Comparison of ENCODE assay signal across 8 cellular contexts in the genomic region with DNA sequence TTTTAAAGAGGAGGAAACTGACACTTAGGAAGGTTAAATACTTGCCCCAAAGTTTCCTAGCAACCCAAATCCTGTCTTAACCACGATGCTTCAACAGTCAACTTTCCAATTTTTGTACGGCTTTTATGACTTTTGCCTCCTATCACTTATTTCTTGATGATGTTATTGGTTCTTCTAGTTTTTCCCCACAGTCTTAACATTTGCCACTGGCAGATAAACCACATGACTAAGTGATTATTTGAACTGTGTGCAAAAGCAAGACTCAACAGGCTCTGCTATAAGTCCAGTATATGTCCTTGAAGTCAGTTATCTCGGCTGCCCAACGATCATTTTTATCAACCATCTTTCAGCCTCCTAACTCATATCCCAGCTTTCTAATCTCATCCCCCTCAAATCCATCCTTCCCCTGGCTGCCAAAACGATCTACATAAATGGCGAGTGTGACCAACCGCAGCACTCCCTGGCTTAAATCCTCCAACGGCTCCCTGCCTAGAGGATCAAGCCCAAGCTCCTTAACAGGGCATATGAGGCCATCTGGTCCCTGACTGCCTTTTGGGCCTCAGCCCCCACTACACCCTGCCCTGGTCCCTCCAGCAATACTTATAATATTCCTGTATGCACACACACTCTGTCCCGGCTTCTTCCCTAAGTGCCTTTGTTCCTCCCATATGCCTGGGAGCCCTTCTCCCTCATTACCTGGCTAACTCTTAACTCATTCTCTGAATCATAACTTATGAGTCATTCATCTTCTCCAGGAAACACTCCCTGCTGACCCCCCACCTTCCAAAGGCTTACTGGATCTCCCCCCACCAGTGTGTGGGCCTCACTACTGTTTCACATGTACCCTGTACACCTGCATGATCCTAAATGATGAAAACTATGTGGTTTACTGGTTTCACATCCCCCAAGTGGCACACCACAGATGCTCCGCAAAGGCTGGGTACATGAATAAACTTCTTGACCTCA. TPM values are rescaled to one million over a fixed set of nuclear protein-coding genes. Genes with fewer than 3 reads are reported as not detected.
A peak's percentile ranks its signal among the peaks of the same experiment; 100 is the strongest.
DNase-seq lines count a peak whose midpoint lies in the region; ATAC-seq and TF ChIP-seq lines count a peak whose summit lies in the region.

No MANE protein-coding gene starts in this region.

- no peak overlapping the region for H2AFZ ChIP-seq in hepatocyte

- H3K9me3 Mint-ChIP-seq in stimulated activated memory B cell treated with anti-CD40 and anti-IgM and Interleukin-4, amounts not matched to agents 10 μg/mL and 1 μg/mL and 100 μg/mL, for 72 hours, result no peaks in the 10 kb centered on the region

- H3K27ac Mint-ChIP-seq in stimulated activated memory B cell treated with anti-CD40 and anti-IgM and Interleukin-4, amounts not matched to agents 10 μg/mL and 1 μg/mL and 100 μg/mL, for 72 hours, result peak overlapping the region; percentile 43

- WGBS in hepatocyte (ENCODE audit: low lambda C conversion rate, missing lambda C conversion rate), result 44% methylated on average over 10 of the region's 10 CpGs

- DNase-seq in GM12864 (ENCODE audit: low read depth), result peak; percentile 86
- DNase-seq in activated T-cell treated with anti-CD3 and anti-CD28 coated beads for 48 hours (ENCODE audit: low read depth), result peak; percentile 47
- peak; percentile 67 for DNase-seq in hepatocyte (ENCODE audit: low spot score)
- DNase-seq in NCI-H1417 (lab: John Stamatoyannopoulos, UW), result no peak
- DNase-seq in SKM-1 treated with dmso at 0.1 percent for 144 hours (lab: John Stamatoyannopoulos, UW; ENCODE audit: unreplicated experiment), result no peak

- H3K36me3 Mint-ChIP-seq in stimulated activated memory B cell treated with anti-CD40 and anti-IgM and Interleukin-4, amounts not matched to agents 10 μg/mL and 1 μg/mL and 100 μg/mL, for 72 hours, result peaks cover 6% of the 10 kb centered on the region

- TF ChIP-seq CTCF in GM12864 (IDR thresholded peaks at IDR 0.05; ENCODE audit: low read depth, low read length, missing control alignments) (no peak), hepatocyte (IDR thresholded peaks at IDR 0.05; ENCODE audit: poor library complexity) (no peak)

- H4K20me1 ChIP-seq in hepatocyte (ENCODE audit: insufficient read depth, poor library complexity, severe bottlenecking), result peaks cover 28% of the 10 kb centered on the region

- H3K36me3 ChIP-seq in KOPT-K1 (ENCODE audit: insufficient read depth, low read length), result no peaks in the 10 kb centered on the region
- no peaks in the 10 kb centered on the region for H3K36me3 ChIP-seq in hepatocyte (replicated peaks; ENCODE audit: insufficient read depth, low read depth)

- H3K79me2 ChIP-seq in hepatocyte, result peaks cover 93% of the 10 kb centered on the region

- peak overlapping the region; percentile 62 for H3K4me2 ChIP-seq in hepatocyte

- peak overlapping the region; percentile 57 for H3K4me3 Mint-ChIP-seq in stimulated activated memory B cell treated with anti-CD40 and anti-IgM and Interleukin-4, amounts not matched to agents 10 μg/mL and 1 μg/mL and 100 μg/mL, for 72 hours

- H3K27me3 ChIP-seq in hepatocyte, result no peaks in the 10 kb centered on the region

- H3K4me3 ChIP-seq in GM12864 (ENCODE audit: low read depth, low read length) (no peak overlapping the region), hepatocyte (no peak overlapping the region)

- peaks cover 58% of the 10 kb centered on the region for H3K4me1 ChIP-seq in hepatocyte (ENCODE audit: insufficient read depth)

- no peaks in the 10 kb centered on the region for H3K27me3 Mint-ChIP-seq in stimulated activated memory B cell treated with anti-CD40 and anti-IgM and Interleukin-4, amounts not matched to agents 10 μg/mL and 1 μg/mL and 100 μg/mL, for 72 hours

- H3K27ac ChIP-seq in KOPT-K1 (ENCODE audit: low read depth, low read length, poor library complexity, severe bottlenecking) (peak overlapping the region; percentile 48), hepatocyte (peak overlapping the region; percentile 86)

- peaks cover 6% of the 10 kb centered on the region for H3K9me3 ChIP-seq in KOPT-K1 (ENCODE audit: insufficient read depth, low read length, poor library complexity, severe bottlenecking)
- H3K9me3 ChIP-seq in hepatocyte (ENCODE audit: low read depth), result no peaks in the 10 kb centered on the region

- peaks cover 89% of the 10 kb centered on the region for H3K4me1 Mint-ChIP-seq in stimulated activated memory B cell treated with anti-CD40 and anti-IgM and Interleukin-4, amounts not matched to agents 10 μg/mL and 1 μg/mL and 100 μg/mL, for 72 hours

- peak; percentile 84 for ATAC-seq in GM21723 (IDR thresholded peaks at IDR 0.05; ENCODE audit: unreplicated experiment)
- peak; percentile 94 for ATAC-seq in stimulated activated memory B cell treated with anti-CD40 and anti-IgM and Interleukin-4, amounts not matched to agents 10 μg/mL and 1 μg/mL and 100 μg/mL, for 72 hours

- H3K9me2 ChIP-seq in hepatocyte (replicated peaks; ENCODE audit: insufficient read depth), result no peaks in the 10 kb centered on the region

RNA-seq across cellular contexts. Expression of a gene that starts 8.8 kb away (rescaled TPM):
- total RNA-seq in hepatocyte, result 23.5 and 24.7 TPM in 2 replicates
- polyA plus RNA-seq in hepatocyte, result 29.0 and 35.3 TPM in 2 replicates

RNA-seq across cellular contexts. Expression of a gene that starts 51.9 kb away (rescaled TPM):
- total RNA-seq in hepatocyte, result 36.0 and 44.3 TPM in 2 replicates
- 31.8 and 33.1 TPM in 2 replicates for polyA plus RNA-seq in hepatocyte

Comparison
In these comparisons a context has a peak if more than half of its experiments do, and no peak if none do; other contexts are left out.
1. DNase-seq: peak in GM12864 (single experiment), activated T-cell treated with anti-CD3 and anti-CD28 coated beads for 48 hours (single experiment) and hepatocyte (single experiment); none in NCI-H1417 (0 of 3) and SKM-1 treated with dmso at 0.1 percent for 144 hours (single experiment).